26 cellular contexts compared by ENCODE assay signal in the genomic region with DNA sequence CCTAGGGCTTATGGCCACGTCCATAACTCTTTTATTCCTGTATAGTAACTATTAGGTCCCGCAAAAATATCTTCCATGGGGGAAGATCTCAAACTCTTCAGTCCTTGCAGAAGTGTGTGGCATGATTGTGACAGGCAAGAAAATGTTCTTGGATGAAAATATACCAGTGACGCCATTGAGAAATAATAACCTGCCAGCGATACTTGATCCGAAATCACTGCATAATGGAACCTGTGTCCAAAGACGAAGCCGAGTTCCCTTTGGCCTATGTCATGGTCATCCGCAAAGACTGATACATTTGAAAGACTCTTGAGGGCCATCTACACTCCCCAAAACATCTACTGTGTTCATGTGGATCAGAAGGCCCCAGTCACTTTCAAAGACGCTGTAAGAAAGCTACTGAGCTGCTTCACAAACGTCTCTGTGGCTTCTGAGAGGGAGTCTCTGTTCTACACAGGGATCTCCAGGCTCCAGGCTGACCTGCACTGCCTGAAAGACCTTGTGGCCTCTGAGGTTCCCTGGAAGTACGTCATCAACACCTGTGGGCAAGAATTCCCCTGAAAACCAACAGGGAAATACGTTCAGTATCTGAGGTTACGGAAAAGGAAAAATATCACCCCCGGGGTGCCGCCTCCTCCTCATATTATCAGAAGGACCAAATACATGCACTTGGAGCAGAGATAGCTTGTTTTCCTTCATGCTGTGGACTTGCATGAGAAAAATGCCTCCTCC.
"Had no signal": no experiment of that assay in that cellular context is flagged by ENCODE, and none has a peak within 500 bp of the region (broad histone marks: within the 10 kb centered on the region; RNA-seq: fewer than 3 reads in every experiment).

No MANE protein-coding gene starts in this region.

- H3K4me3 ChIP-seq: SJSA1 had no signal

- ATAC-seq: activated CD8-positive, alpha-beta memory T cell treated with anti-CD3 and anti-CD28 coated beads, Interleukin-2, amount 10 ng/mL, durations not matched to agents 7 days and 5 days; activated T-cell treated with anti-CD3 and anti-CD28 coated beads, Interleukin-2, amount 50 U/mL, for 4 hours; SK-N-SH treated with all-trans-retinoic acid at 6 μM for 48 hours had no signal

- H3K4me1 Mint-ChIP-seq: central memory CD8-positive, alpha-beta T cell had no signal

- H3K4me3 Mint-ChIP-seq: activated B cell treated with CpG ODN at 0.5 μM for 24 hours; activated CD4-positive, alpha-beta T cell treated with anti-CD3 and anti-CD28 coated beads, Interleukin-2, amount 10 ng/mL, durations not matched to agents 24 days and 14 days; activated CD8-positive, alpha-beta memory T cell treated with anti-CD3 and anti-CD28 coated beads, Interleukin-2, amount 10 ng/mL, durations not matched to agents 7 days and 5 days; activated naive CD8-positive, alpha-beta T cell; activated T-cell treated with anti-CD3 and anti-CD28 coated beads, Interleukin-2, amount 50 U/mL, for 4 hours; brain; central memory CD8-positive, alpha-beta T cell; T-helper 1 cell treated with Interleukin-12 subunit alpha and Interleukin-12 subunit beta and Interleukin-4 antibody, amounts not matched to agents 30 μg/mL and 1 μg/mL, for 36 hours had no signal

- FAIRE-seq: astrocyte, RCC 7860, TTC549 had no signal

- H3K9me3 ChIP-seq: SJSA1 had no signal

- H3K27me3 ChIP-seq: SJSA1 had no signal

- H3K9me3 Mint-ChIP-seq: activated B cell treated with CpG ODN at 0.5 μM for 24 hours; activated CD4-positive, alpha-beta T cell treated with anti-CD3 and anti-CD28 coated beads, Interleukin-2, amount 10 ng/mL, durations not matched to agents 24 days and 14 days; activated T-cell treated with anti-CD3 and anti-CD28 coated beads, Interleukin-2, amount 50 U/mL, for 4 hours; brain; central memory CD8-positive, alpha-beta T cell; T-helper 1 cell treated with Interleukin-12 subunit alpha and Interleukin-12 subunit beta and Interleukin-4 antibody, amounts not matched to agents 30 μg/mL and 1 μg/mL, for 36 hours had no signal

- H3K27me3 Mint-ChIP-seq: activated B cell treated with CpG ODN at 0.5 μM for 24 hours; activated naive CD8-positive, alpha-beta T cell; central memory CD8-positive, alpha-beta T cell had no signal

- H3K36me3 ChIP-seq: SJSA1 had no signal

- DNase-seq: activated B cell treated with CpG ODN at 0.5 μM for 24 hours; activated CD4-positive, alpha-beta T cell treated with anti-CD3 and anti-CD28 coated beads for 1 hour; activated CD4-positive, alpha-beta T cell treated with anti-CD3 and anti-CD28 coated beads, Interleukin-2, amount 10 ng/mL, durations not matched to agents 24 days and 14 days; activated CD4-positive, alpha-beta T cell treated with anti-CD3 and anti-CD28 coated beads, Interleukin-2, amount 50 U/mL, for 48 hours; activated CD8-positive, alpha-beta memory T cell treated with anti-CD3 and anti-CD28 coated beads, Interleukin-2, amount 10 ng/mL, durations not matched to agents 7 days and 5 days; activated effector memory CD4-positive, alpha-beta T cell treated with anti-CD3 and anti-CD28 coated beads, Interleukin-2, amount 50 U/mL, for 16 hours; activated naive CD4-positive, alpha-beta T cell treated with Interleukin-2 at 50 U/mL for 16 hours; activated T-cell treated with anti-CD3 and anti-CD28 coated beads, Interleukin-2, amount 50 U/mL, for 4 hours; amygdala; Kasumi-1; KBM-7; NCI-H1092; NCI-H1930; NCI-H2171 treated with DMSO at 0.1 percent for 48 hours; NCI-H345; NCI-H510A; SHP77 had no signal

- H3K27ac ChIP-seq: SJSA1 had no signal

- H3K27ac Mint-ChIP-seq: activated B cell treated with CpG ODN at 0.5 μM for 24 hours; activated CD4-positive, alpha-beta T cell treated with anti-CD3 and anti-CD28 coated beads, Interleukin-2, amount 10 ng/mL, durations not matched to agents 24 days and 14 days; activated CD8-positive, alpha-beta memory T cell treated with anti-CD3 and anti-CD28 coated beads, Interleukin-2, amount 10 ng/mL, durations not matched to agents 7 days and 5 days; activated naive CD8-positive, alpha-beta T cell; brain; T-helper 1 cell treated with Interleukin-12 subunit alpha and Interleukin-12 subunit beta and Interleukin-4 antibody, amounts not matched to agents 30 μg/mL and 1 μg/mL, for 36 hours had no signal
